Comparison of ENCODE assay signal across 8 cellular contexts in the genomic region with DNA sequence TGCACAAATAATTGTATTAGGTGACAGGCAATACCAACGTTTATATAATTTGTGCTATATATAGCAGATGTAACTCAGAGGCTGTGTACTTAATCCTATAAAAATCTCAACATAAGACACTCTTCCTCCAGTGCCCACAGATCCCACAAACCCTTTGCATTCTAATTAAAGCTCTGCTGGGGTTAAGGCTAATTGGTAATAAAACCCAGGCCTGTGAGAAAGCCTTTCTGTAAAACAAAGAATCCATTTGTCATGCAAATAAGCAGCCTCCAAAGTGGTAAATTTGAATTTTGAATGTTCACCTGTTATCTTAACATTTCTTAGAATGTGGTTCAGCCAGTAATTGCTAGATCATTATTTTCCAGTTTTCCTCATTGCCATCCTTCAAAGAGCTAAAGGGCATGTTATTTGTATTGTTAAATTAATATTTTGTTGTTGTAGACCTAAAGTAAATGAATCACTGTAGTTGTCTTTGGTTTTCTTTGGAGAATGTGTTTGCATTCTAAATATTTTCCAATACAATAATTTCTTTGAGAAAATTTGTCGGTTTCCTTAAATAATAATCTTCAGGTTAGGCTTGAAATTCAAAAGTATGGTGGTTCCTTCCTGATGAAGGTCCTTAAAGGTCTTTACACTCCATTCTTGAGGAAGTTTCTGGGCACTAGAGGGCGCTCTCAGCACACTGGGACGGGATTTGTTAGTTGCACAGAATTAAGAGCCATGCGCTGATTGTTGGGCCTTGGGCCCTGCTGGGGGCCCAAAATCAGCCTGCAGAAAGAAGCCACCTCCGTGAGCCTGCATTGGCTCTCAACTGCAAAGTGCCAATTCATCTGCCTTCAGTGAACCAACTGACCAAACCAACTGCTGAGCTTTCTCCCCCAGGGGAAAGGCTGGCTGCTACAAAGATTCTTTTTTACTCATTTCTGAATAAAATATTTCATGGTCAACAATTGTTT. TPM values are rescaled to one million over a fixed set of nuclear protein-coding genes. Genes with fewer than 3 reads are reported as not detected.
DNase-seq lines count a peak whose midpoint lies in the region; ATAC-seq, FAIRE-seq and TF ChIP-seq lines count a peak whose summit lies in the region.

No MANE protein-coding gene starts in this region.

- TF ChIP-seq POLR2A in uterus (IDR thresholded peaks at IDR 0.05), result no peak

- DNase-seq in D721Med (ENCODE audit: insufficient read length, low spot score) (no peak), HCEC 1CT (peak; percentile 75), NCI-H146 (lab: John Stamatoyannopoulos, UW) (peak; percentile 65), SW 1271 (lab: John Stamatoyannopoulos, UW) (peak; percentile 16 to 66), adipocyte (ENCODE audit: low read depth) (peak; percentile 97), left ventricle myocardium superior (peak; percentile 89), psoas muscle (peak; percentile 84 to 89), uterus (peak; percentile 83 to 92)

- H3K27me3 ChIP-seq in adipocyte (replicated peaks; ENCODE audit: control insufficient read depth, insufficient read depth, low read length), result no peaks in the 10 kb centered on the region
- no peaks in the 10 kb centered on the region for H3K27me3 ChIP-seq in psoas muscle (ENCODE audit: insufficient read depth in 3 of 3, low read length in 2 of 3)
- H3K27me3 ChIP-seq in uterus, result no peaks in the 10 kb centered on the region

- H3K27ac ChIP-seq in psoas muscle, result peak overlapping the region; percentile 73
- peak overlapping the region; percentile 81 to 86 for H3K27ac ChIP-seq in uterus

- H3K4me3 ChIP-seq in adipocyte (ENCODE audit: low read length) (peak overlapping the region; percentile 78), psoas muscle (no peak overlapping the region), uterus (no peak overlapping the region)

- WGBS in psoas muscle, 3 donors, result 3 to 5% (median 5%) methylated on average over 6 of the region's 6 CpGs

- H3K4me1 ChIP-seq in adipocyte (ENCODE audit: control insufficient read depth, insufficient read depth, low read length) (peaks cover 49% of the 10 kb centered on the region), psoas muscle (peaks cover 23% of the 10 kb centered on the region), uterus (peaks cover 0 to 7% of the 10 kb centered on the region in 2 donors)

- intact Hi-C loops in left ventricle myocardium superior (cut with micrococcal nuclease), result loop anchor here (5.0 to 10.0 kb wide), 2 partner anchors 284 to 396 kb away; partner anchors contain the start of gene KLHL20
- intact Hi-C loops in psoas muscle (cut with DNase I), result loop anchor here (1.0 to 10.0 kb wide), 7 partner anchors 41 to 686 kb away; partner anchors contain the start of genes CENPL (in 1 of the 2), DARS2 (in 1 of the 2), KLHL20 (in 1 of the 2) and PRDX6 (in 1 of the 2)
- intact Hi-C loops in uterus (cut with DNase I; ENCODE audit: low total_unique reads), result no loop called here

- peak; percentile 99 for TF ChIP-seq CTCF in D721Med (IDR thresholded peaks at IDR 0.05; ENCODE audit: insufficient read depth, missing control alignments)
- TF ChIP-seq CTCF in psoas muscle (IDR thresholded peaks at IDR 0.05), result peak; percentile 89
- peak; percentile 71 to 90 (median 80) for TF ChIP-seq CTCF in uterus (IDR thresholded peaks at IDR 0.05)

- ATAC-seq in left ventricle myocardium superior (peak; percentile 82), psoas muscle (peak; percentile 80 to 91 (median 84))

- H3K36me3 ChIP-seq in adipocyte (ENCODE audit: control insufficient read depth, insufficient read depth, low read length, severe bottlenecking) (no peaks in the 10 kb centered on the region), psoas muscle (ENCODE audit: insufficient read depth in 1 of 2, low read depth in 1 of 2) (no peaks in the 10 kb centered on the region), uterus (no peaks in the 10 kb centered on the region)

- H3K9me3 ChIP-seq in adipocyte (ENCODE audit: control insufficient read depth, low read length), result no peaks in the 10 kb centered on the region
- no peaks in the 10 kb centered on the region for H3K9me3 ChIP-seq in psoas muscle
- no peaks in the 10 kb centered on the region for H3K9me3 ChIP-seq in uterus

- peak; percentile 84 for FAIRE-seq in D721Med (lab: Jason Lieb, UNC)

- peak overlapping the region; percentile 88 for H3K9ac ChIP-seq in adipocyte (ENCODE audit: low read length)

RNA-seq across cellular contexts. Expression of gene PRDX6, which starts 46.1 kb away (rescaled TPM):
- 529 TPM for total RNA-seq in left ventricle myocardium superior
- 100 to 1,000 TPM; 388 to 569 (median 532) TPM for total RNA-seq in psoas muscle
- 100 to 1,000 TPM; 369 to 592 (median 472) TPM for polyA plus RNA-seq in psoas muscle
- total RNA-seq in uterus, result 100 to 1,000 TPM in 3 of 4 donors, 10 to 100 TPM in 1; 51.2 to 218 (median 144) TPM
